ENCODE assay signal across 10 cellular contexts in genomic region chr11:93718057-93718563, GRCh38. TPM values are rescaled to one million over a fixed set of nuclear protein-coding genes. Genes with fewer than 3 reads are reported as not detected.
A peak's percentile ranks its signal among the peaks of the same experiment; 100 is the strongest.
DNase-seq lines count a peak whose midpoint lies in the region; ATAC-seq lines count a peak whose summit lies in the region.
"Had no signal": no experiment of that assay in that cellular context is flagged by ENCODE, and none has a peak within 500 bp of the region (broad histone marks: within the 10 kb centered on the region; RNA-seq: fewer than 3 reads in every experiment).

No MANE protein-coding gene starts in this region.

- DNase-seq in activated CD4-positive, alpha-beta T cell treated with anti-CD3 and anti-CD28 coated beads for 36 hours = no peak
- no peak for DNase-seq in activated CD4-positive, alpha-beta T cell treated with anti-CD3 and anti-CD28 coated beads, Interleukin-2, amount 50 U/mL, for 4 hours
- DNase-seq in SKM-1 treated with dmso at 0.1 percent for 144 hours (lab: John Stamatoyannopoulos, UW; ENCODE audit: unreplicated experiment) = peak; percentile 74
- DNase-seq in NCI-H1694 treated with DMSO at 0.1 percent for 48 hours (lab: John Stamatoyannopoulos, UW) = no peak
- no peak for DNase-seq in NCI-H187 (lab: John Stamatoyannopoulos, UW)
- no peak for DNase-seq in globus pallidus (ENCODE audit: low spot score)
- DNase-seq: body of pancreas, NCI-H1105 had no signal

- peak; percentile 49 for ATAC-seq in activated CD4-positive, alpha-beta T cell treated with anti-CD3 and anti-CD28 coated beads for 36 hours
- ATAC-seq in HG03045 (IDR thresholded peaks at IDR 0.05; ENCODE audit: unreplicated experiment) = peak; percentile 73
- peak; percentile 87 for ATAC-seq in stimulated activated memory B cell treated with anti-CD40 and anti-IgM and Interleukin-4, amounts not matched to agents 10 μg/mL and 1 μg/mL and 100 μg/mL, for 72 hours
- ATAC-seq: body of pancreas had no signal

- no peaks in the 10 kb centered on the region for H3K27me3 Mint-ChIP-seq in activated CD4-positive, alpha-beta T cell treated with anti-CD3 and anti-CD28 coated beads for 36 hours
- H3K27me3 Mint-ChIP-seq in stimulated activated memory B cell treated with anti-CD40 and anti-IgM and Interleukin-4, amounts not matched to agents 10 μg/mL and 1 μg/mL and 100 μg/mL, for 72 hours = no peaks in the 10 kb centered on the region

- CTCF ChIA-PET in activated CD4-positive, alpha-beta T cell treated with anti-CD3 and anti-CD28 coated beads for 36 hours (lab: Charles Lee) = interaction anchor here (1.1 to 1.4 kb wide), 2 partner anchors 11 to 38 kb away, joined by 4 to 6 read pairs; no protein-coding TSS in a partner anchor

- intact Hi-C loops in activated CD4-positive, alpha-beta T cell treated with anti-CD3 and anti-CD28 coated beads for 36 hours (cut with DNase I, micrococcal nuclease) = no loop called here

- no peak overlapping the region for H3K4me3 Mint-ChIP-seq in activated CD4-positive, alpha-beta T cell treated with anti-CD3 and anti-CD28 coated beads for 36 hours
- peak overlapping the region; percentile 22 for H3K4me3 Mint-ChIP-seq in stimulated activated memory B cell treated with anti-CD40 and anti-IgM and Interleukin-4, amounts not matched to agents 10 μg/mL and 1 μg/mL and 100 μg/mL, for 72 hours

- peaks cover 17% of the 10 kb centered on the region for H3K4me1 Mint-ChIP-seq in activated CD4-positive, alpha-beta T cell treated with anti-CD3 and anti-CD28 coated beads for 36 hours
- H3K4me1 Mint-ChIP-seq in stimulated activated memory B cell treated with anti-CD40 and anti-IgM and Interleukin-4, amounts not matched to agents 10 μg/mL and 1 μg/mL and 100 μg/mL, for 72 hours = peaks cover 39% of the 10 kb centered on the region

- peaks cover 74% of the 10 kb centered on the region for H3K36me3 Mint-ChIP-seq in activated CD4-positive, alpha-beta T cell treated with anti-CD3 and anti-CD28 coated beads for 36 hours (ENCODE audit: low read depth)
- H3K36me3 Mint-ChIP-seq in stimulated activated memory B cell treated with anti-CD40 and anti-IgM and Interleukin-4, amounts not matched to agents 10 μg/mL and 1 μg/mL and 100 μg/mL, for 72 hours = peaks cover 76% of the 10 kb centered on the region

- H3K9me3 Mint-ChIP-seq in activated CD4-positive, alpha-beta T cell treated with anti-CD3 and anti-CD28 coated beads for 36 hours (ENCODE audit: low read depth) = peaks cover 2% of the 10 kb centered on the region
- H3K9me3 Mint-ChIP-seq in stimulated activated memory B cell treated with anti-CD40 and anti-IgM and Interleukin-4, amounts not matched to agents 10 μg/mL and 1 μg/mL and 100 μg/mL, for 72 hours = peaks cover 4% of the 10 kb centered on the region

- H3K27ac Mint-ChIP-seq in activated CD4-positive, alpha-beta T cell treated with anti-CD3 and anti-CD28 coated beads for 36 hours = peak overlapping the region; percentile 62
- peak overlapping the region; percentile 95 for H3K27ac Mint-ChIP-seq in stimulated activated memory B cell treated with anti-CD40 and anti-IgM and Interleukin-4, amounts not matched to agents 10 μg/mL and 1 μg/mL and 100 μg/mL, for 72 hours

- POLR2A ChIA-PET in activated CD4-positive, alpha-beta T cell treated with anti-CD3 and anti-CD28 coated beads for 36 hours (lab: Charles Lee) = interaction anchor here (0.8 kb wide), 1 partner anchor 20 kb away, joined by 3 read pairs; no protein-coding TSS in a partner anchor

RNA-seq across cellular contexts. Expression of gene TAF1D, which starts 23.2 kb away (rescaled TPM):
- total RNA-seq in activated CD4-positive, alpha-beta T cell treated with anti-CD3 and anti-CD28 coated beads for 36 hours = 100 to 1,000 TPM; 326 to 355 TPM

RNA-seq across cellular contexts. Expression of gene C11orf54, which starts 23.4 kb away (rescaled TPM):
- total RNA-seq in activated CD4-positive, alpha-beta T cell treated with anti-CD3 and anti-CD28 coated beads for 36 hours = 10 to 100 TPM; 13.8 to 15.7 TPM

RNA-seq across cellular contexts. Expression of gene CEP295, which starts 56.6 kb away (rescaled TPM):
- total RNA-seq in activated CD4-positive, alpha-beta T cell treated with anti-CD3 and anti-CD28 coated beads for 36 hours = 10 to 100 TPM; 34.8 to 43.2 TPM
